Comparison of ENCODE assay signal across 10 cellular contexts in genomic region chr11:28674432-28675076, GRCh38.
DNase-seq lines count a peak whose midpoint lies in the region; ATAC-seq and TF ChIP-seq lines count a peak whose summit lies in the region.
"Had no signal": no experiment of that assay in that cellular context is flagged by ENCODE, and none has a peak within 500 bp of the region (broad histone marks: within the 10 kb centered on the region; RNA-seq: fewer than 3 reads in every experiment).

No MANE protein-coding gene starts in this region.

- 17% methylated on average over 1 of the region's 7 CpGs; no CpG with 5 or more reads in 1 of the 2 experiments for whole genome bisulfite sequencing in IMR-90 (ENCODE audit: extremely low coverage in 2 of 2, insufficient read length in 1 of 2), 2 experiments

- H3K4me3 Mint-ChIP-seq in mesothelial cell of epicardium = no peak overlapping the region
- H3K4me3 Mint-ChIP-seq: activated naive CD8-positive, alpha-beta T cell treated with anti-CD3 and anti-CD28 coated beads for 36 hours; memory B cell had no signal

- peak overlapping the region; percentile 44; the same call in 1 of the 2 replicates for H3K18ac ChIP-seq in IMR-90 (ENCODE audit: low read depth, low read length)

- dilution Hi-C loops in IMR-90 (cut with HindIII; ENCODE audit: low sequenced_read_pairs, unreplicated experiment) = no loop called here

- peak overlapping the region; percentile 32 for H3K4ac ChIP-seq in IMR-90 (ENCODE audit: low read depth, low read length)

- no peaks in the 10 kb centered on the region for H3K36me3 Mint-ChIP-seq in mesothelial cell of epicardium
- H3K36me3 Mint-ChIP-seq: activated naive CD8-positive, alpha-beta T cell treated with anti-CD3 and anti-CD28 coated beads for 36 hours; memory B cell had no signal

- in situ Hi-C loops in IMR-90 (cut with MboI; ENCODE audit: low sequenced_read_pairs) = no loop called here

- peak overlapping the region; percentile 52 for H3K27ac Mint-ChIP-seq in mesothelial cell of epicardium
- H3K27ac Mint-ChIP-seq: activated naive CD8-positive, alpha-beta T cell treated with anti-CD3 and anti-CD28 coated beads for 36 hours; memory B cell had no signal

- H3K27ac ChIP-seq in IMR-90 (ENCODE audit: insufficient read depth, low read length) = peak overlapping the region; percentile 52

- CTCF ChIA-PET in IMR-90 (lab: Yijun Ruan, JAX) = interaction anchor here (1.0 to 1.2 kb wide), 2 partner anchors 14 to 145 kb away, joined by 3 to 4 read pairs; no protein-coding TSS in a partner anchor

- intact Hi-C loops in IMR-90 (cut with micrococcal nuclease) = loop anchor here (5.0 kb wide), 1 partner anchor 972 kb away; the partner anchor contains the start of gene BDNF

- no peaks in the 10 kb centered on the region for H3K27me3 Mint-ChIP-seq in mesothelial cell of epicardium (ENCODE audit: low read depth)
- H3K27me3 Mint-ChIP-seq: activated naive CD8-positive, alpha-beta T cell treated with anti-CD3 and anti-CD28 coated beads for 36 hours; memory B cell had no signal

- peaks cover 9% of the 10 kb centered on the region; the same call in 1 of the 2 replicates for H3K9me1 ChIP-seq in IMR-90 (ENCODE audit: insufficient read depth, low read length)

- TF ChIP-seq CTCF in IMR-90 (conservative IDR thresholded peaks at IDR 0.05; ENCODE audit: low read depth, low read length) = peak; percentile 32; the same call in 1 of the 2 replicates
- TF ChIP-seq CTCF in mesothelial cell of epicardium (IDR thresholded peaks at IDR 0.05; ENCODE audit: unreplicated experiment) = peak; percentile 43

- peak; percentile 75 for ATAC-seq in IMR-90 (ENCODE audit: low read depth)
- no peak for ATAC-seq in GM21619 (IDR thresholded peaks at IDR 0.05; ENCODE audit: unreplicated experiment)
- ATAC-seq in GM18873 (IDR thresholded peaks at IDR 0.05; ENCODE audit: low FRiP score, unreplicated experiment) = no peak
- ATAC-seq in HG02981 (IDR thresholded peaks at IDR 0.05; ENCODE audit: unreplicated experiment) = no peak

- H3K4me2 ChIP-seq in IMR-90 (ENCODE audit: low read depth, low read length) = no peak overlapping the region

- H2AK9ac ChIP-seq in IMR-90 (replicated peaks; ENCODE audit: low read depth, low read length, poor library complexity) = no peak overlapping the region

- BruUV-seq in IMR-90 (replicated peaks; lab: Mats Ljungman, UMichigan) = no TSS peak

- H4K8ac ChIP-seq in IMR-90 (ENCODE audit: low read depth in 2 of 2, low read length in 2 of 2) = peak overlapping the region; percentile 7 to 50

- no peaks in the 10 kb centered on the region for H3K36me3 ChIP-seq in IMR-90 (ENCODE audit: control insufficient read depth, insufficient read depth, low read length)

- H4K20me1 ChIP-seq in IMR-90 (ENCODE audit: insufficient read depth, low read length) = no peaks in the 10 kb centered on the region

- peak overlapping the region; percentile 5; the same call in 1 of the 3 replicates for H2BK15ac ChIP-seq in IMR-90 (ENCODE audit: low read depth, low read length)

- H3K27me3 ChIP-seq in IMR-90 (ENCODE audit: control insufficient read depth, insufficient read depth, low read length) = no peaks in the 10 kb centered on the region

- H3K4me1 ChIP-seq in IMR-90 (ENCODE audit: control insufficient read depth, insufficient read depth, low read length) = peaks cover 4% of the 10 kb centered on the region; the same call in 1 of the 2 replicates

- H2AFZ ChIP-seq in IMR-90 (replicated peaks; ENCODE audit: low read length, poor library complexity) = peak overlapping the region; percentile 19

- no peak overlapping the region for H3K56ac ChIP-seq in IMR-90 (ENCODE audit: extremely low read depth, insufficient read depth, low read length)

- peak overlapping the region; percentile 8 for H2BK5ac ChIP-seq in IMR-90 (ENCODE audit: low read depth, low read length, poor library complexity, severe bottlenecking)

- peak overlapping the region; percentile 14 for H3K14ac ChIP-seq in IMR-90 (replicated peaks; ENCODE audit: low read depth, low read length)

- DNase-seq in GM04504 (ENCODE audit: low read depth) = peak; percentile 92
- DNase-seq in IMR-90 = peak; percentile 67
- DNase-seq in astrocyte of the hippocampus (ENCODE audit: low read depth, low spot score) = peak; percentile 23
- no peak for DNase-seq in mesothelial cell of epicardium (ENCODE audit: low spot score in 2 of 2, unreplicated experiment in 2 of 2)
- no peak for DNase-seq in midbrain (lab: John Stamatoyannopoulos, UW)
- DNase-seq: activated naive CD8-positive, alpha-beta T cell treated with anti-CD3 and anti-CD28 coated beads for 36 hours had no signal

- H4K5ac ChIP-seq in IMR-90 (ENCODE audit: low read depth, low read length) = no peak overlapping the region

- peak; percentile 36; the same call in 1 of the 2 replicates for TF ChIP-seq RAD21 in IMR-90 (IDR thresholded peaks at IDR 0.05; ENCODE audit: low read length)

- H3K4me1 Mint-ChIP-seq in mesothelial cell of epicardium = peaks cover 17% of the 10 kb centered on the region
- H3K4me1 Mint-ChIP-seq: activated naive CD8-positive, alpha-beta T cell treated with anti-CD3 and anti-CD28 coated beads for 36 hours; memory B cell had no signal

- no peak overlapping the region for H2AK5ac ChIP-seq in IMR-90 (ENCODE audit: low read depth, low read length)

- H2BK20ac ChIP-seq in IMR-90 (ENCODE audit: low read depth, low read length) = peak overlapping the region; percentile 41; the same call in 1 of the 2 replicates

- no peaks in the 10 kb centered on the region for H3K79me1 ChIP-seq in IMR-90 (ENCODE audit: low read depth in 1 of 2, low read length in 2 of 2)

- peaks cover 3% of the 10 kb centered on the region for H3K9me3 Mint-ChIP-seq in mesothelial cell of epicardium
- H3K9me3 Mint-ChIP-seq: activated naive CD8-positive, alpha-beta T cell treated with anti-CD3 and anti-CD28 coated beads for 36 hours; memory B cell had no signal

- peak overlapping the region; percentile 64 for H4K91ac ChIP-seq in IMR-90 (ENCODE audit: insufficient read depth, low read depth, low read length)

- H3K4me3 ChIP-seq in IMR-90 (ENCODE audit: insufficient read depth, low read depth, low read length) = no peak overlapping the region

- H3K9ac ChIP-seq in IMR-90 (ENCODE audit: low read depth, low read length) = no peak overlapping the region

- peak overlapping the region; percentile 43 for H2BK120ac ChIP-seq in IMR-90 (ENCODE audit: low read depth, low read length)

- no peak for TF ChIP-seq POLR2A in IMR-90 (IDR thresholded peaks at IDR 0.05; ENCODE audit: low read depth, low read length)

- no peaks in the 10 kb centered on the region for H3K9me3 ChIP-seq in IMR-90 (ENCODE audit: control insufficient read depth, insufficient read depth, low read length)

- H3K23ac ChIP-seq in IMR-90 (ENCODE audit: low read depth, low read length) = no peak overlapping the region

- POLR2A ChIA-PET in IMR-90 (lab: Charles Lee; ENCODE audit: unreplicated experiment) = no interaction called here

TF ChIP-seq in IMR-90, 13 proteins besides CTCF, POLR2A, EP300 and RAD21:
- no peak for TF ChIP-seq NFE2L2 (IDR thresholded peaks at IDR 0.05; ENCODE audit: low read depth, low read length)
- TF ChIP-seq CEBPB (IDR thresholded peaks at IDR 0.05; ENCODE audit: low read depth, low read length) = peak; percentile 87
- TF ChIP-seq SMC3 (IDR thresholded peaks at IDR 0.05; ENCODE audit: low read depth, low read length) = peak; percentile 23; the same call in 1 of the 2 replicates
- no peak for TF ChIP-seq FOS (IDR thresholded peaks at IDR 0.05; ENCODE audit: low read depth, low read length)
- TF ChIP-seq, protein P1, sequence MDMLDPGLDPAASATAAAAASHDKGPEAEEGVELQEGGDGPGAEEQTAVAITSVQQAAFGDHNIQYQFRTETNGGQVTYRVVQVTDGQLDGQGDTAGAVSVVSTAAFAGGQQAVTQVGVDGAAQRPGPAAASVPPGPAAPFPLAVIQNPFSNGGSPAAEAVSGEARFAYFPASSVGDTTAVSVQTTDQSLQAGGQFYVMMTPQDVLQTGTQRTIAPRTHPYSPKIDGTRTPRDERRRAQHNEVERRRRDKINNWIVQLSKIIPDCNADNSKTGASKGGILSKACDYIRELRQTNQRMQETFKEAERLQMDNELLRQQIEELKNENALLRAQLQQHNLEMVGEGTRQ (IDR thresholded peaks at IDR 0.05; ENCODE audit: low read depth, low read length) = 0 out of 2 replicates have a peak, but pooled peaks have one; percentile 4
TF ChIP-seq in IMR-90: peak in this region for 3.

Comparison
In these comparisons a context has a peak if more than half of its experiments do, and no peak if none do; other contexts are left out.
1. DNase-seq: peak in GM04504 (single experiment), IMR-90 (single experiment) and astrocyte of the hippocampus (single experiment); none in mesothelial cell of epicardium (0 of 2) and midbrain (single experiment).